ENCODE assay signal across 15 cellular contexts in genomic region chr1:220905650-220906560, GRCh38.
"Had no signal": no experiment of that assay in that cellular context is flagged by ENCODE, and none has a peak within 500 bp of the region (broad histone marks: within the 10 kb centered on the region; RNA-seq: fewer than 3 reads in every experiment).

No MANE protein-coding gene starts in this region.

- H3K4me1 ChIP-seq: adrenal gland, prostate gland, transverse colon had no signal

- H3K27ac ChIP-seq: adrenal gland, prostate gland, spleen, transverse colon had no signal

- ATAC-seq: left colon; sciatic nerve; stimulated activated naive B cell treated with anti-CD40 and anti-IgM and Interleukin-4, amounts not matched to agents 10 μg/mL and 1 μg/mL and 100 μg/mL, for 72 hours had no signal

- H3K9me3 ChIP-seq: adrenal gland, prostate gland, spleen, transverse colon had no signal

- H3K36me3 ChIP-seq: adrenal gland, prostate gland, spleen, transverse colon had no signal

- H3K4me3 ChIP-seq: adrenal gland, prostate gland, spleen, transverse colon had no signal

- DNase-seq: activated CD4-positive, alpha-beta T cell treated with anti-CD3 and anti-CD28 coated beads, Interleukin-2, amount 10 ng/mL, durations not matched to agents 7 days and 5 days; activated CD4-positive, CD25-positive, alpha-beta regulatory T cell; activated CD8-positive, alpha-beta memory T cell treated with anti-CD3 and anti-CD28 coated beads for 24 hours; activated naive CD4-positive, alpha-beta T cell treated with anti-CD3 and anti-CD28 coated beads, Interleukin-2, amount 10 ng/mL, durations not matched to agents 7 days and 5 days; activated T-cell treated with anti-CD3 and anti-CD28 coated beads for 4 hours; adrenal gland; erythroblast; left colon; spleen; stimulated activated CD4-positive, alpha-beta T cell treated with anti-CD3 and anti-CD28 coated beads, Interleukin-1b, Interleukin-23, amount 100 ng/mL, for 48 hours; stimulated activated naive B cell treated with anti-CD40 and anti-IgM and Interleukin-4, amounts not matched to agents 10 μg/mL and 1 μg/mL and 100 μg/mL, for 72 hours; substantia nigra; transverse colon had no signal
